Comparison of ENCODE assay signal across 8 cellular contexts in the genomic region with DNA sequence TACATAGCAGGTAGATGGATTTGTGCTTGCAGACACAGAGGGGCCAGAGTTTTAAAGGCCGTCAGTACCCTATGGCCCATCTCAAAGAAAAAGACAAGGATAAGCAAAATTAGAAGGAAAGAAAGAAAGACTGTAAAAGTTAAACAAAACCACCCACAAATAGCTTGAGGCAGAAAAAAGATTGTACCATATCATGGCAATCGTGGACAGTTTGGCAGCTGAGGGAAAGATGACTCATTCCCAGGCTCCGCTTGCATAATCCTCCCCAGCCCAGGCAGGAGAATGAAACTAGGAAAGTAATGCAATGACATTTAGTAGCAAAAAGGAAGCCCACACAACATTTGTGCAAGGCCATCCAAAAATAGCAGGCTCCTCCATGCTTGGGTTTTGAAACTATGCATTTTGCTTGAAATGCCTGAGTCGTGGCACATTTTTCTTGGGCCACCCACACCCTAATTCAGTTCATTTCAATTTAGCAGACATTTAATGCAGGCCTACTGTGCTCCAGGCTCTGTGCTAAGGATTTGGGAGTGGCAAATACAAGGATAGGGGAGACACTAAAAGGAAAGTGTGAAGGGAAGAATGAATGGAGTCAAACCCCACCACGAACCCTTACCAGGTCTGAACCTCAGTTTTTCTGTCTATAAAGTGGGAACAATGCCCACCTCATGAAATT. TPM values are rescaled to one million over a fixed set of nuclear protein-coding genes. Genes with fewer than 3 reads are reported as not detected.
A peak's percentile ranks its signal among the peaks of the same experiment; 100 is the strongest.
DNase-seq lines count a peak whose midpoint lies in the region; ATAC-seq and TF ChIP-seq lines count a peak whose summit lies in the region.

No MANE protein-coding gene starts in this region.

- H3K36me3 Mint-ChIP-seq in activated naive CD4-positive, alpha-beta T cell treated with anti-CD3 and anti-CD28 coated beads, Interleukin-2, amount 50 U/mL, for 72 hours, result no peaks in the 10 kb centered on the region

- H3K4me1 ChIP-seq in heart right ventricle, result peaks cover 13 to 61% (median 35%) of the 10 kb centered on the region in 9 donors

- intact Hi-C loops in heart right ventricle (cut with DNase I) (no loop called here), sciatic nerve (cut with DNase I) (no loop called here)

- H3K36me3 ChIP-seq in MG63 (no peaks in the 10 kb centered on the region), heart right ventricle (no peaks in the 10 kb centered on the region)

- peaks cover 0 to 3% of the 10 kb centered on the region in 2 donors for H3K9me3 Mint-ChIP-seq in activated naive CD4-positive, alpha-beta T cell treated with anti-CD3 and anti-CD28 coated beads, Interleukin-2, amount 50 U/mL, for 72 hours

- H3K9me3 ChIP-seq in MG63 (no peaks in the 10 kb centered on the region), heart right ventricle (no peaks in the 10 kb centered on the region)

- DNase-seq in DMS53 treated with DMSO at 0.1 percent for 48 hours (lab: John Stamatoyannopoulos, UW; ENCODE audit: unreplicated experiment) (peak; percentile 52), MG63 (peak; percentile 89), heart right ventricle (peak; percentile 37 to 87), sciatic nerve (ENCODE audit: low spot score) (peak; percentile 84)
- peak; percentile 29 to 59 for DNase-seq in activated naive CD4-positive, alpha-beta T cell treated with anti-CD3 and anti-CD28 coated beads, Interleukin-2, amount 50 U/mL, for 72 hours (ENCODE audit: low spot score in 2 of 2)
- DNase-seq in effector CD4-positive, alpha-beta T cell, result no peak

- no peak for TF ChIP-seq CTCF in heart right ventricle (IDR thresholded peaks at IDR 0.05)

- WGBS in heart right ventricle, 2 donors, result 33 to 42% methylated on average over 5 of the region's 5 CpGs

- ATAC-seq in activated naive CD4-positive, alpha-beta T cell treated with anti-CD3 and anti-CD28 coated beads, Interleukin-2, amount 50 U/mL, for 72 hours, result peak; percentile 72 to 79
- ATAC-seq in heart right ventricle (peak; percentile 90 to 95 (median 93)), sciatic nerve (peak; percentile 97), HG03571 (IDR thresholded peaks at IDR 0.05; ENCODE audit: unreplicated experiment) (no peak), GM21723 (IDR thresholded peaks at IDR 0.05; ENCODE audit: unreplicated experiment) (no peak)

- H3K27ac ChIP-seq in heart right ventricle, result peak overlapping the region in 9 of 10 donors; percentile 43 to 87 (median 69)

- H3K27ac Mint-ChIP-seq in activated naive CD4-positive, alpha-beta T cell treated with anti-CD3 and anti-CD28 coated beads, Interleukin-2, amount 50 U/mL, for 72 hours, result peak overlapping the region; percentile 23 to 54

- H3K27me3 ChIP-seq in MG63 (no peaks in the 10 kb centered on the region), heart right ventricle (no peaks in the 10 kb centered on the region)

- H3K4me3 ChIP-seq in MG63 (no peak overlapping the region), heart right ventricle (no peak overlapping the region)

RNA-seq across cellular contexts. Expression of gene SMAD3, which starts 40.9 kb away (rescaled TPM):
- total RNA-seq in MG63 (2014; rRNA removed; shearing (Covaris generic); ENCODE audit: low replicate concordance), result 32.9 and 38.2 TPM in 2 replicates
- 10 to 100 TPM; 15.4 to 75.9 TPM for total RNA-seq in activated naive CD4-positive, alpha-beta T cell treated with anti-CD3 and anti-CD28 coated beads, Interleukin-2, amount 50 U/mL, for 72 hours
- 10 to 100 TPM; 11.3 to 44.8 (median 15.7) TPM for total RNA-seq in heart right ventricle
- 1 to 10 TPM; 6.2 to 7.8 TPM for polyA plus RNA-seq in heart right ventricle
- total RNA-seq in sciatic nerve, result 58.8 TPM

Comparison
In these comparisons a context has a peak if more than half of its experiments do, and no peak if none do; other contexts are left out.
1. ATAC-seq: peak in activated naive CD4-positive, alpha-beta T cell treated with anti-CD3 and anti-CD28 coated beads, Interleukin-2, amount 50 U/mL, for 72 hours (2 of 2), heart right ventricle (8 of 8) and sciatic nerve (single experiment); none in HG03571 (single experiment) and GM21723 (single experiment).